11 cellular contexts compared by ENCODE assay signal in genomic region chr1:234844479-234845031, GRCh38.
DNase-seq lines count a peak whose midpoint lies in the region; ATAC-seq and TF ChIP-seq lines count a peak whose summit lies in the region.
"Had no signal": no experiment of that assay in that cellular context is flagged by ENCODE, and none has a peak within 500 bp of the region (broad histone marks: within the 10 kb centered on the region; RNA-seq: fewer than 3 reads in every experiment).

No MANE protein-coding gene starts in this region.

- peak; percentile 20 for DNase-seq in stimulated activated CD4-positive, alpha-beta T cell treated with anti-CD3 and anti-CD28 coated beads, Interleukin-15, amount 100 ng/mL, for 24 hours
- DNase-seq in stimulated activated CD4-positive, alpha-beta T cell treated with anti-CD3 and anti-CD28 coated beads, Interleukin-1b, Interleukin-23, amount 100 ng/mL, for 48 hours = no peak
- peak; percentile 85 for DNase-seq in glomerular endothelial cell (ENCODE audit: extremely low read depth, low read depth, low spot score)
- no peak for DNase-seq in OCI-M2 (lab: John Stamatoyannopoulos, UW; ENCODE audit: unreplicated experiment)
- DNase-seq in prostate gland (ENCODE audit: low spot score) = no peak
- no peak for DNase-seq in NCI-H1930 (lab: John Stamatoyannopoulos, UW)
- no peak for DNase-seq in H7
- DNase-seq: aorta, NCI-H2029 treated with DMSO at 0.1 percent for 48 hours, pancreas had no signal

- no peaks in the 10 kb centered on the region for H3K9me3 ChIP-seq in prostate gland
- H3K9me3 ChIP-seq: pancreas had no signal

- no peak overlapping the region for H3K4me3 ChIP-seq in prostate gland
- H3K4me3 ChIP-seq in H7 (ENCODE audit: insufficient read depth, low read depth, low read length) = no peak overlapping the region
- H3K4me3 ChIP-seq: pancreas had no signal

- no peak overlapping the region for H3K27ac ChIP-seq in prostate gland

- 83% methylated on average over 7 of the region's 7 CpGs for WGBS in prostate gland

- ATAC-seq in SK-N-SH treated with all-trans-retinoic acid at 6 μM for 48 hours = peak; percentile 50

- no peaks in the 10 kb centered on the region for H3K36me3 ChIP-seq in prostate gland
- no peaks in the 10 kb centered on the region for H3K36me3 ChIP-seq in H7 (replicated peaks; ENCODE audit: control insufficient read depth, insufficient read depth, low read length)
- H3K36me3 ChIP-seq: pancreas had no signal

- no peaks in the 10 kb centered on the region for H3K4me1 ChIP-seq in prostate gland (replicated peaks)

- TF ChIP-seq POLR2A in prostate gland (IDR thresholded peaks at IDR 0.05) = no peak

- TF ChIP-seq CTCF in prostate gland (IDR thresholded peaks at IDR 0.05) = no peak

- H3K27me3 ChIP-seq in prostate gland (replicated peaks; ENCODE audit: insufficient read depth) = no peaks in the 10 kb centered on the region
- H3K27me3 ChIP-seq in H7 (ENCODE audit: control insufficient read depth, insufficient read depth, low read length) = no peaks in the 10 kb centered on the region
- H3K27me3 ChIP-seq: pancreas had no signal

- intact Hi-C loops in prostate gland (cut with DNase I) = no loop called here

TF ChIP-seq in SK-N-SH treated with all-trans-retinoic acid at 6 μM for 48 hours, 23 proteins besides CTCF, POLR2A, EP300 and RAD21:
- no peak for TF ChIP-seq ZFP30 (CRISPR knock-in tag; IDR thresholded peaks at IDR 0.05)
- no peak for TF ChIP-seq ESRRG (CRISPR knock-in tag; IDR thresholded peaks at IDR 0.05)
- no peak for TF ChIP-seq TSHZ2 (CRISPR knock-in tag; IDR thresholded peaks at IDR 0.05)
- TF ChIP-seq BACH2 (CRISPR knock-in tag; IDR thresholded peaks at IDR 0.05; ENCODE audit: borderline replicate concordance) = no peak
- TF ChIP-seq TCF4 (CRISPR knock-in tag; IDR thresholded peaks at IDR 0.05; ENCODE audit: borderline replicate concordance) = no peak
- no peak for TF ChIP-seq TOX (CRISPR knock-in tag; IDR thresholded peaks at IDR 0.05; ENCODE audit: borderline replicate concordance)
- TF ChIP-seq GLIS3 (CRISPR knock-in tag; IDR thresholded peaks at IDR 0.05) = no peak
- TF ChIP-seq CSRNP3 (CRISPR knock-in tag; IDR thresholded peaks at IDR 0.05) = no peak
- no peak for TF ChIP-seq PPARA (CRISPR knock-in tag; IDR thresholded peaks at IDR 0.05; ENCODE audit: borderline replicate concordance)
- no peak for TF ChIP-seq ZFP3 (CRISPR knock-in tag; IDR thresholded peaks at IDR 0.05)
- no peak for TF ChIP-seq ZNF565 (CRISPR knock-in tag; conservative IDR thresholded peaks at IDR 0.05; ENCODE audit: low read depth)
- TF ChIP-seq SNAI2 (CRISPR knock-in tag; IDR thresholded peaks at IDR 0.05) = no peak
- TF ChIP-seq ZNF70 (CRISPR knock-in tag; IDR thresholded peaks at IDR 0.05) = no peak
- no peak for TF ChIP-seq OSR1 (CRISPR knock-in tag; IDR thresholded peaks at IDR 0.05)
- TF ChIP-seq, protein P1, sequence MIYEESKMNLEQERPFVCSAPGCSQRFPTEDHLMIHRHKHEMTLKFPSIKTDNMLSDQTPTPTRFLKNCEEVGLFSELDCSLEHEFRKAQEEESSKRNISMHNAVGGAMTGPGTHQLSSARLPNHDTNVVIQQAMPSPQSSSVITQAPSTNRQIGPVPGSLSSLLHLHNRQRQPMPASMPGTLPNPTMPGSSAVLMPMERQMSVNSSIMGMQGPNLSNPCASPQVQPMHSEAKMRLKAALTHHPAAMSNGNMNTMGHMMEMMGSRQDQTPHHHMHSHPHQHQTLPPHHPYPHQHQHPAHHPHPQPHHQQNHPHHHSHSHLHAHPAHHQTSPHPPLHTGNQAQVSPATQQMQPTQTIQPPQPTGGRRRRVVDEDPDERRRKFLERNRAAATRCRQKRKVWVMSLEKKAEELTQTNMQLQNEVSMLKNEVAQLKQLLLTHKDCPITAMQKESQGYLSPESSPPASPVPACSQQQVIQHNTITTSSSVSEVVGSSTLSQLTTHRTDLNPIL (CRISPR knock-in tag; IDR thresholded peaks at IDR 0.05; ENCODE audit: low read depth) = no peak
- no peak for TF ChIP-seq POU6F1 (CRISPR knock-in tag; IDR thresholded peaks at IDR 0.05; ENCODE audit: borderline replicate concordance, low read depth)
- TF ChIP-seq ZC3H10 (CRISPR knock-in tag; IDR thresholded peaks at IDR 0.05) = no peak
- TF ChIP-seq ARNTL (CRISPR knock-in tag; IDR thresholded peaks at IDR 0.05; ENCODE audit: borderline replicate concordance, low read depth) = no peak
- no peak for TF ChIP-seq ISL1 (CRISPR knock-in tag; IDR thresholded peaks at IDR 0.05)
- no peak for TF ChIP-seq PATZ1 (CRISPR knock-in tag; IDR thresholded peaks at IDR 0.05; ENCODE audit: borderline replicate concordance)

Comparison
In these comparisons a context has a peak if more than half of its experiments do, and no peak if none do; other contexts are left out.
1. DNase-seq: peak in stimulated activated CD4-positive, alpha-beta T cell treated with anti-CD3 and anti-CD28 coated beads, Interleukin-15, amount 100 ng/mL, for 24 hours (single experiment) and glomerular endothelial cell (single experiment); none in stimulated activated CD4-positive, alpha-beta T cell treated with anti-CD3 and anti-CD28 coated beads, Interleukin-1b, Interleukin-23, amount 100 ng/mL, for 48 hours (single experiment), OCI-M2 (single experiment), prostate gland (single experiment), NCI-H1930 (0 of 2) and H7 (single experiment).